12 cellular contexts compared by ENCODE assay signal in the genomic region with DNA sequence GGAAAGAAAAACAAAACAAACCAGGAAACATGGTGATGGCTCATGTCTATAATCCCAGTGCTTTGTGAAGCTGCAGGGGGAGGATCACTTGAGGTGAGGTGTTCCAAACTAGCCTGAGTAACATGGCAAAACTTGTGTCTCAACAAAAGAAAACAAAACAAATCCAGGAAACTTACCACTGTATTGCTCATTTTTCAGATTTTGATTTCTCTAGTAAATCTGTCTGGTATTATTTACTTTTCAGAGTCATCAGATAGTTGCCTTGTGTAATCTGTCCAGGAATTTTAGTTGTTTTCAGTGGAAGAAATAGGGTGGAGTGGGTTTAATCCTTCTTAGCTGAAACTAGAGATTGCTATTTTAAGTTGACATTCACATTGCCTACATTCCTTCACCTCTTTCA.
A peak's percentile ranks its signal among the peaks of the same experiment; 100 is the strongest.
DNase-seq lines count a peak whose midpoint lies in the region; FAIRE-seq and TF ChIP-seq lines count a peak whose summit lies in the region.
"Had no signal": no experiment of that assay in that cellular context is flagged by ENCODE, and none has a peak within 500 bp of the region (broad histone marks: within the 10 kb centered on the region; RNA-seq: fewer than 3 reads in every experiment).

No MANE protein-coding gene starts in this region.

- no peaks in the 10 kb centered on the region for H3K36me3 ChIP-seq in adipocyte (ENCODE audit: control insufficient read depth, insufficient read depth, low read length, severe bottlenecking)
- H3K36me3 ChIP-seq: heart right ventricle, spleen had no signal

- H3K27me3 ChIP-seq in adipocyte (replicated peaks; ENCODE audit: control insufficient read depth, insufficient read depth, low read length): no peaks in the 10 kb centered on the region
- H3K27me3 ChIP-seq: heart right ventricle, spleen had no signal

- H3K9me3 ChIP-seq in adipocyte (ENCODE audit: control insufficient read depth, low read length): no peaks in the 10 kb centered on the region
- H3K9me3 ChIP-seq: spleen had no signal

- no peak overlapping the region for H3K4me3 Mint-ChIP-seq in T-helper 2 cell treated with Interferon-gamma antibody and Interleukin-4, amounts not matched to agents 5 μg/mL and 100 μg/mL, for 36 hours

- H3K27me3 Mint-ChIP-seq in T-helper 2 cell treated with Interferon-gamma antibody and Interleukin-4, amounts not matched to agents 5 μg/mL and 100 μg/mL, for 36 hours (ENCODE audit: low read depth): peaks cover 2% of the 10 kb centered on the region

- H3K36me3 Mint-ChIP-seq in T-helper 2 cell treated with Interferon-gamma antibody and Interleukin-4, amounts not matched to agents 5 μg/mL and 100 μg/mL, for 36 hours (ENCODE audit: low read depth): no peaks in the 10 kb centered on the region

- no peak for DNase-seq in H54 (ENCODE audit: insufficient read length, low spot score)
- DNase-seq in adipocyte (ENCODE audit: low read depth): peak; percentile 85
- DNase-seq in fibroblast of the aortic adventitia (ENCODE audit: low read depth): peak; percentile 76
- peak; percentile 23 for DNase-seq in smooth muscle cell of the brain vasculature (ENCODE audit: low read depth, low spot score)
- DNase-seq in activated naive CD4-positive, alpha-beta T cell treated with Interleukin-2 at 50 U/mL for 16 hours: no peak
- no peak for DNase-seq in NCI-H1048 (lab: John Stamatoyannopoulos, UW)
- no peak for DNase-seq in T-helper 2 cell treated with Interferon-gamma antibody and Interleukin-4, amounts not matched to agents 5 μg/mL and 100 μg/mL, for 36 hours (ENCODE audit: low spot score)
- DNase-seq: activated CD8-positive, alpha-beta memory T cell treated with anti-CD3 and anti-CD28 coated beads, Interleukin-2, amount 50 U/mL, for 48 hours; heart right ventricle; NCI-H2107; NK-92 treated with Interleukin-12 subunit alpha and Interleukin-12 subunit beta, amount 100 ng/mL, for 24 hours; spleen had no signal

- H3K4me1 ChIP-seq in adipocyte (ENCODE audit: control insufficient read depth, insufficient read depth, low read length): peaks cover 13% of the 10 kb centered on the region
- H3K4me1 ChIP-seq: heart right ventricle, spleen had no signal

- H3K4me3 ChIP-seq in adipocyte (ENCODE audit: low read length) (peak overlapping the region; percentile 46), fibroblast of the aortic adventitia (ENCODE audit: low read depth, low read length) (no peak overlapping the region)
- H3K4me3 ChIP-seq: heart right ventricle, spleen had no signal

- peak overlapping the region; percentile 61 for H3K9ac ChIP-seq in adipocyte (ENCODE audit: low read length)

- no peaks in the 10 kb centered on the region for H3K9me3 Mint-ChIP-seq in T-helper 2 cell treated with Interferon-gamma antibody and Interleukin-4, amounts not matched to agents 5 μg/mL and 100 μg/mL, for 36 hours

- no peak for TF ChIP-seq CTCF in fibroblast of the aortic adventitia (IDR thresholded peaks at IDR 0.05; ENCODE audit: insufficient read depth, low read length)

- peak; percentile 96 for FAIRE-seq in H54 (lab: Jason Lieb, UNC)

- no peaks in the 10 kb centered on the region for H3K4me1 Mint-ChIP-seq in T-helper 2 cell treated with Interferon-gamma antibody and Interleukin-4, amounts not matched to agents 5 μg/mL and 100 μg/mL, for 36 hours (ENCODE audit: low read depth)

- H3K27ac Mint-ChIP-seq in T-helper 2 cell treated with Interferon-gamma antibody and Interleukin-4, amounts not matched to agents 5 μg/mL and 100 μg/mL, for 36 hours: no peak overlapping the region

- TF ChIP-seq POLR2A in H54 (IDR thresholded peaks at IDR 0.05; ENCODE audit: low read depth, low read length): no peak

Comparison
In these comparisons a context has a peak if more than half of its experiments do, and no peak if none do; other contexts are left out.
1. DNase-seq: peak in adipocyte (single experiment), fibroblast of the aortic adventitia (single experiment) and smooth muscle cell of the brain vasculature (single experiment); none in H54 (single experiment), activated naive CD4-positive, alpha-beta T cell treated with Interleukin-2 at 50 U/mL for 16 hours (single experiment), NCI-H1048 (single experiment) and T-helper 2 cell treated with Interferon-gamma antibody and Interleukin-4, amounts not matched to agents 5 μg/mL and 100 μg/mL, for 36 hours (single experiment).